ENCODE assay signal across 15 cellular contexts in genomic region chr15:75721923-75722870, GRCh38. TPM values are rescaled to one million over a fixed set of nuclear protein-coding genes. Genes with fewer than 3 reads are reported as not detected.
DNase-seq lines count a peak whose midpoint lies in the region; ATAC-seq and TF ChIP-seq lines count a peak whose summit lies in the region.
"Had no signal": no experiment of that assay in that cellular context is flagged by ENCODE, and none has a peak within 500 bp of the region (broad histone marks: within the 10 kb centered on the region; RNA-seq: fewer than 3 reads in every experiment).

No MANE protein-coding gene starts in this region.

- no peak overlapping the region for H2BK5ac ChIP-seq in neuronal stem cell (ENCODE audit: low read length)

- H2BK15ac ChIP-seq in neuronal stem cell (ENCODE audit: low read length): no peak overlapping the region

- no peak overlapping the region for H4K8ac ChIP-seq in neuronal stem cell (ENCODE audit: low read depth, low read length)

- no peak for TF ChIP-seq EP300 in esophagus muscularis mucosa (IDR thresholded peaks at IDR 0.05)

- H3K4ac ChIP-seq in neuronal stem cell (ENCODE audit: low read length): peak overlapping the region; percentile 15

- H3K9me3 ChIP-seq in esophagus muscularis mucosa (no peaks in the 10 kb centered on the region), neuronal stem cell (replicated peaks in 1 of 2; ENCODE audit: control insufficient read depth in 2 of 2, insufficient read depth in 1 of 2, low read depth in 1 of 2, low read length in 2 of 2) (no peaks in the 10 kb centered on the region)
- H3K9me3 ChIP-seq: psoas muscle, testis had no signal

- ATAC-seq in natural killer cell treated with Interleukin-12 subunit alpha and Interleukin-12 subunit beta and Interleukin-15 and Interleukin-18, amount 100 ng/mL, for 72 hours: no peak
- ATAC-seq in natural killer cell: no peak

- H4K91ac ChIP-seq in neuronal stem cell (ENCODE audit: low read depth, low read length, poor library complexity): no peak overlapping the region

- H3K9me3 Mint-ChIP-seq in natural killer cell treated with Interleukin-12 subunit alpha and Interleukin-12 subunit beta and Interleukin-15 and Interleukin-18, amount 100 ng/mL, for 72 hours: no peaks in the 10 kb centered on the region
- H3K9me3 Mint-ChIP-seq in natural killer cell: no peaks in the 10 kb centered on the region
- H3K9me3 Mint-ChIP-seq: activated naive CD4-positive, alpha-beta T cell treated with anti-CD3 and anti-CD28 coated beads, Interleukin-2, amount 50 U/mL, for 72 hours had no signal

- no peak overlapping the region for H3K4me3 Mint-ChIP-seq in natural killer cell treated with Interleukin-12 subunit alpha and Interleukin-12 subunit beta and Interleukin-15 and Interleukin-18, amount 100 ng/mL, for 72 hours
- no peak overlapping the region for H3K4me3 Mint-ChIP-seq in natural killer cell
- H3K4me3 Mint-ChIP-seq: activated CD4-positive, alpha-beta T cell treated with anti-CD3 and anti-CD28 coated beads for 36 hours had no signal

- intact Hi-C loops in natural killer cell (cut with micrococcal nuclease): loop anchor here (10.0 kb wide), 1 partner anchor 203 kb away; no protein-coding TSS in a partner anchor
- intact Hi-C loops in esophagus muscularis mucosa (cut with DNase I): no loop called here

- H3K4me1 ChIP-seq in esophagus muscularis mucosa (peaks cover 17 to 72% (median 68%) of the 10 kb centered on the region in 4 donors), neuronal stem cell (ENCODE audit: control insufficient read depth in 2 of 2, insufficient read depth in 1 of 2, low read depth in 1 of 2, low read length in 2 of 2) (peaks cover 5 to 8% of the 10 kb centered on the region in 2 donors)

- H3K14ac ChIP-seq in neuronal stem cell (ENCODE audit: low read length): no peak overlapping the region

- H3K27me3 ChIP-seq in esophagus muscularis mucosa (no peaks in the 10 kb centered on the region), neuronal stem cell (ENCODE audit: control insufficient read depth in 3 of 3, insufficient read depth in 3 of 3, low read depth in 1 of 3, low read length in 3 of 3) (peaks cover 0 to 2% (median 0%) of the 10 kb centered on the region in 3 experiments)
- H3K27me3 ChIP-seq: cardiac muscle cell, testis had no signal

- peak overlapping the region; percentile 84 to 89 (median 88) for H3K27ac ChIP-seq in esophagus muscularis mucosa (replicated peaks in 1 of 4)
- no peak overlapping the region for H3K27ac ChIP-seq in neuronal stem cell (replicated peaks; ENCODE audit: low read length)
- H3K27ac ChIP-seq: cardiac muscle cell, psoas muscle, testis had no signal

- peaks cover 4% of the 10 kb centered on the region for H3K79me1 ChIP-seq in neuronal stem cell (ENCODE audit: low read depth, low read length)

- no peak overlapping the region for H3K23ac ChIP-seq in neuronal stem cell (ENCODE audit: low read depth, low read length, poor library complexity)

- peak overlapping the region; percentile 39 for H2BK120ac ChIP-seq in neuronal stem cell (ENCODE audit: low read depth, low read length)

- H3K4me2 ChIP-seq in neuronal stem cell (ENCODE audit: insufficient read depth, low read length, poor library complexity, severe bottlenecking): no peak overlapping the region

- H3K36me3 ChIP-seq in esophagus muscularis mucosa (no peaks in the 10 kb centered on the region), neuronal stem cell (replicated peaks in 1 of 2; ENCODE audit: control insufficient read depth in 2 of 2, insufficient read depth in 2 of 2, low read length in 2 of 2) (no peaks in the 10 kb centered on the region)
- H3K36me3 ChIP-seq: cardiac muscle cell had no signal

- peak; percentile 53 for DNase-seq in natural killer cell treated with Interleukin-12 subunit alpha and Interleukin-12 subunit beta and Interleukin-15 and Interleukin-18, amount 100 ng/mL, for 72 hours (ENCODE audit: low spot score)
- DNase-seq in natural killer cell: no peak
- DNase-seq in esophagus muscularis mucosa (ENCODE audit: extremely low spot score): no peak
- no peak for DNase-seq in neuronal stem cell (ENCODE audit: low spot score)
- DNase-seq in 8988T: no peak
- DNase-seq in GOT3 (lab: John Stamatoyannopoulos, UW): no peak
- DNase-seq in NCI-H446 treated with DMSO at 0.1 percent for 48 hours (lab: John Stamatoyannopoulos, UW): no peak
- DNase-seq in iPS-NIHi11 (ENCODE audit: low spot score): no peak
- DNase-seq: activated CD4-positive, alpha-beta T cell treated with anti-CD3 and anti-CD28 coated beads for 36 hours; NCI-H2081 treated with DMSO at 0.1 percent for 48 hours; stimulated activated CD4-positive, alpha-beta T cell treated with anti-CD3 and anti-CD28 coated beads, Interleukin-1b, Interleukin-23, amount 100 ng/mL, for 48 hours; testis had no signal

- H3K18ac ChIP-seq in neuronal stem cell (ENCODE audit: low read length): no peak overlapping the region

- peak overlapping the region; percentile 50 for H2BK12ac ChIP-seq in neuronal stem cell (ENCODE audit: low read length)

- H2AFZ ChIP-seq in neuronal stem cell (ENCODE audit: low read length): no peak overlapping the region

- TF ChIP-seq CTCF in natural killer cell (IDR thresholded peaks at IDR 0.05) (no peak), esophagus muscularis mucosa (IDR thresholded peaks at IDR 0.05) (no peak)

- TF ChIP-seq POLR2A in esophagus muscularis mucosa (IDR thresholded peaks at IDR 0.05; ENCODE audit: low read depth): no peak

- WGBS in esophagus muscularis mucosa: 85% methylated on average over 10 of the region's 14 CpGs
- no CpG with 5 or more reads among the region's 14 CpGs for WGBS in neuronal stem cell (ENCODE audit: extremely low coverage in 2 of 2, insufficient read length in 2 of 2, insufficient replicate concordance in 1 of 2), 2 donors

- no peak overlapping the region for H3K9ac ChIP-seq in neuronal stem cell (ENCODE audit: low read depth, low read length, poor library complexity)

- H3K27me3 Mint-ChIP-seq in natural killer cell treated with Interleukin-12 subunit alpha and Interleukin-12 subunit beta and Interleukin-15 and Interleukin-18, amount 100 ng/mL, for 72 hours: peaks cover 6 to 11% of the 10 kb centered on the region in 2 donors
- peaks cover 9 to 17% of the 10 kb centered on the region in 2 donors for H3K27me3 Mint-ChIP-seq in natural killer cell (ENCODE audit: low read depth in 2 of 2)

- H2AK5ac ChIP-seq in neuronal stem cell (ENCODE audit: low read depth, low read length): peak overlapping the region; percentile 36

- H3K4me1 Mint-ChIP-seq in natural killer cell treated with Interleukin-12 subunit alpha and Interleukin-12 subunit beta and Interleukin-15 and Interleukin-18, amount 100 ng/mL, for 72 hours (ENCODE audit: low read depth in 2 of 2): peaks cover 9 to 12% of the 10 kb centered on the region in 2 donors
- peaks cover 6 to 14% of the 10 kb centered on the region in 2 donors for H3K4me1 Mint-ChIP-seq in natural killer cell

- H3K36me3 Mint-ChIP-seq in natural killer cell treated with Interleukin-12 subunit alpha and Interleukin-12 subunit beta and Interleukin-15 and Interleukin-18, amount 100 ng/mL, for 72 hours: no peaks in the 10 kb centered on the region
- H3K36me3 Mint-ChIP-seq in natural killer cell: no peaks in the 10 kb centered on the region
- H3K36me3 Mint-ChIP-seq: activated naive CD4-positive, alpha-beta T cell treated with anti-CD3 and anti-CD28 coated beads, Interleukin-2, amount 50 U/mL, for 72 hours had no signal

- no peak overlapping the region for H3K27ac Mint-ChIP-seq in natural killer cell treated with Interleukin-12 subunit alpha and Interleukin-12 subunit beta and Interleukin-15 and Interleukin-18, amount 100 ng/mL, for 72 hours
- H3K27ac Mint-ChIP-seq in natural killer cell: peak overlapping the region in 1 of 2 donors; percentile 68

- H3K4me3 ChIP-seq in esophagus muscularis mucosa (no peak overlapping the region), neuronal stem cell (ENCODE audit: low read length in 2 of 2) (no peak overlapping the region)
- H3K4me3 ChIP-seq: cardiac muscle cell, psoas muscle, testis had no signal

RNA-seq across cellular contexts. Expression of gene CSPG4, which starts 9.5 kb away (rescaled TPM):
- total RNA-seq in natural killer cell treated with Interleukin-12 subunit alpha and Interleukin-12 subunit beta and Interleukin-15 and Interleukin-18, amount 100 ng/mL, for 72 hours: not detected
- total RNA-seq in natural killer cell: under 1 TPM; 0.05 to 0.09 (median 0.07) TPM
- total RNA-seq in esophagus muscularis mucosa: 100 to 1,000 TPM; 133 to 386 (median 182) TPM
- 0.11 TPM for polyA plus RNA-seq in neuronal stem cell (2013, experiment 1 of 2)
- polyA plus RNA-seq in neuronal stem cell (2013, experiment 2 of 2): 0.10 TPM
- total RNA-seq: activated CD4-positive, alpha-beta T cell treated with anti-CD3 and anti-CD28 coated beads for 36 hours; activated naive CD4-positive, alpha-beta T cell treated with anti-CD3 and anti-CD28 coated beads, Interleukin-2, amount 50 U/mL, for 72 hours had no signal

Comparison
In these comparisons a context has a peak if more than half of its experiments do, and no peak if none do; other contexts are left out.
1. RNA of gene CSPG4, which starts 9.5 kb away (total RNA-seq): 133 to 386 TPM in esophagus muscularis mucosa; 0.05 to 0.09 TPM in natural killer cell and not detected in natural killer cell treated with Interleukin-12 subunit alpha and Interleukin-12 subunit beta and Interleukin-15 and Interleukin-18, amount 100 ng/mL, for 72 hours; every median in the first group is over 100 times any median in the second.